In the genomic region with DNA sequence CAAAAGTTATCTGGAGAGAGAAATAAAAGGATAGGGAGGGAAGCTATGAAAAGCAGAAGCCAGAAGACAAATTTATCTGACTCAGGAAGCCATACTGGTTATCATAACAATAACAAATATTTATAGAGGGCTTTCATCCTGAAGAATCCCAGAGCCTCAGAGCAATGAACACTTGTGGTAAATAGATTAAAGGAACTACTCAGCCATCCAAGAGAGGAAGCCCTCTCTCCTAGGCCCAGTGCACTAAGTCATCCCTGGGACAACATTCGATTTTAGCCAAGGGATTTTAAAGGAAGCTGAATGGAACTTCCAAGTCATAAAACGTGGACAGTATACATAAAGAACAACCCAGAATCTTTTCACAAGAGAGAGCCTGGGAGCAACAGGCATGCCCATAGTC, we compare ENCODE assay signal across 22 cellular contexts.
"Had no signal": no experiment of that assay in that cellular context is flagged by ENCODE, and none has a peak within 500 bp of the region (broad histone marks: within the 10 kb centered on the region; RNA-seq: fewer than 3 reads in every experiment).

No MANE protein-coding gene starts in this region.

- H3K4me1 Mint-ChIP-seq: activated B cell treated with CpG ODN at 0.5 μM for 24 hours; naive thymus-derived CD4-positive, alpha-beta T cell had no signal

- H3K9me3 Mint-ChIP-seq: activated B cell treated with CpG ODN at 0.5 μM for 24 hours; activated T-cell treated with anti-CD3 and anti-CD28 coated beads, Interleukin-2, amount 50 U/mL, for 4 hours; activated T-helper 2 cell treated with anti-CD3 and anti-CD28 coated beads, Interferon-gamma antibody, Interleukin-2, Interleukin-4, amounts not matched to agents 10 μg/mL and 5 μg/mL and 100 μg/mL, durations not matched to agents 14 hours and 24 hours and 36 hours; dendritic cell treated with granulocyte-macrophage colony-stimulating factor and Interleukin-4, amounts not matched to agents 40 ng/mL and 50 ng/mL, for 4 days; neural progenitor cell had no signal

- H3K4me3 Mint-ChIP-seq: activated B cell treated with CpG ODN at 0.5 μM for 24 hours; activated naive CD8-positive, alpha-beta T cell; activated T-cell treated with anti-CD3 and anti-CD28 coated beads, Interleukin-2, amount 50 U/mL, for 4 hours; dendritic cell treated with granulocyte-macrophage colony-stimulating factor and Interleukin-4, amounts not matched to agents 40 ng/mL and 50 ng/mL, for 4 days; naive thymus-derived CD4-positive, alpha-beta T cell; neural progenitor cell had no signal

- H3K27ac ChIP-seq: adrenal gland, lower lobe of right lung, neural progenitor cell, thyroid gland had no signal

- H3K4me3 ChIP-seq: adrenal gland, lower lobe of right lung, neural progenitor cell, thyroid gland had no signal

- H3K27me3 Mint-ChIP-seq: activated B cell treated with CpG ODN at 0.5 μM for 24 hours; dendritic cell treated with granulocyte-macrophage colony-stimulating factor and Interleukin-4, amounts not matched to agents 40 ng/mL and 50 ng/mL, for 4 days; progenitor cell of endocrine pancreas had no signal

- H3K9me3 ChIP-seq: adrenal gland, lower lobe of right lung, thyroid gland had no signal

- H3K36me3 Mint-ChIP-seq: activated naive CD8-positive, alpha-beta T cell; naive thymus-derived CD4-positive, alpha-beta T cell had no signal

- ATAC-seq: activated T-cell treated with anti-CD3 and anti-CD28 coated beads, Interleukin-2, amount 50 U/mL, for 4 hours; lower lobe of right lung; naive thymus-derived CD4-positive, alpha-beta T cell; stimulated activated naive CD8-positive, alpha-beta T cell treated with anti-CD3 and anti-CD28 coated beads, Interleukin-15, Interleukin-2, amounts not matched to agents 100 U/mL and 50 U/mL, for 24 hours had no signal

- H3K36me3 ChIP-seq: adrenal gland, lower lobe of right lung, neural progenitor cell, thyroid gland had no signal

- H3K4me1 ChIP-seq: adrenal gland, lower lobe of right lung, thyroid gland had no signal

- H3K27ac Mint-ChIP-seq: activated B cell treated with CpG ODN at 0.5 μM for 24 hours; activated naive CD8-positive, alpha-beta T cell; activated T-helper 2 cell treated with anti-CD3 and anti-CD28 coated beads, Interferon-gamma antibody, Interleukin-2, Interleukin-4, amounts not matched to agents 10 μg/mL and 5 μg/mL and 100 μg/mL, durations not matched to agents 14 hours and 24 hours and 36 hours; dendritic cell treated with granulocyte-macrophage colony-stimulating factor and Interleukin-4, amounts not matched to agents 40 ng/mL and 50 ng/mL, for 4 days; naive thymus-derived CD4-positive, alpha-beta T cell; neural progenitor cell had no signal

- DNase-seq: activated B cell treated with CpG ODN at 0.5 μM for 24 hours; activated CD4-positive, alpha-beta T cell treated with anti-CD3 and anti-CD28 coated beads for 4 hours; activated CD4-positive, alpha-beta T cell treated with anti-CD3 and anti-CD28 coated beads, Interleukin-2, amount 50 U/mL, for 48 hours; activated CD8-positive, alpha-beta memory T cell treated with anti-CD3 and anti-CD28 coated beads, Interleukin-2, amount 50 U/mL, for 48 hours; activated naive CD4-positive, alpha-beta T cell; activated T-cell treated with anti-CD3 and anti-CD28 coated beads, Interleukin-2, amount 50 U/mL, for 4 hours; adrenal gland; effector CD4-positive, alpha-beta T cell; hypothalamus; islet precursor cell; lower lobe of right lung; naive thymus-derived CD4-positive, alpha-beta T cell; stimulated activated CD4-positive, alpha-beta T cell treated with anti-CD3 and anti-CD28 coated beads, Interleukin-4, amount 100 ng/mL, for 4 hours; stimulated activated naive CD8-positive, alpha-beta T cell treated with anti-CD3 and anti-CD28 coated beads, Interleukin-15, Interleukin-2, amounts not matched to agents 100 U/mL and 50 U/mL, for 24 hours; substantia nigra; T-helper 9 cell; thyroid gland had no signal

- H3K27me3 ChIP-seq: neural progenitor cell, thyroid gland had no signal
